Comparison of ENCODE assay signal across 8 cellular contexts in genomic region chrX:12722314-12722713, GRCh38.
"Had no signal": no experiment of that assay in that cellular context is flagged by ENCODE, and none has a peak within 500 bp of the region (broad histone marks: within the 10 kb centered on the region; RNA-seq: fewer than 3 reads in every experiment).

No MANE protein-coding gene starts in this region.

- ATAC-seq: HepG2, K562 had no signal

- H3K4me3 Mint-ChIP-seq: IgD-negative memory B cell had no signal

- H3K9ac ChIP-seq: KMS-11 had no signal

- H3K4me2 ChIP-seq: KMS-11 had no signal

- H3K36me3 Mint-ChIP-seq: IgD-negative memory B cell had no signal

- FAIRE-seq: HepG2, HTR-8/SVneo, K562 had no signal

- H3K27ac Mint-ChIP-seq: IgD-negative memory B cell had no signal

- DNase-seq: KBM-7, KG1 had no signal

- H3K4me3 ChIP-seq: K562 had no signal

- H3K27ac ChIP-seq: HL-60, KMS-11 had no signal
